In the genomic region with DNA sequence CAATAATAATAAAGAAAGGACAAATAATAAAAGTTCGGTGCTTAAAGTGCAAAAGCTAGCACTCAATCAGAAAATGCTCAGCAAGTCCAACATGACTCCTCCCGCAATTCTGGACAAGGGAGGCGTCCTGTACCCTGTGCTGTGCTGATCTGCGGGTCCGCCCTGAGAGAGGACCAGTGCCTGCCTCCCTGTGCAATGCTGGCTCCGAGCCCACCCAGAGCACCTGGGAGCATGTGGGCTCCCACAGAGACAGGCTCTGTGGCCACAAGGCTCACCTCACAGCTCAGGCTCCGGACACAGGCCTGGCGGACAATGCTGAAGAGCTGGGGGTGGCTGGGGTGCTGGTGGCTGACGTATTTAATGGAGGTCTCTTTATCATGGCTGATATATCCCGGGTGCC, we compare ENCODE assay signal across 1 cellular context.
TF ChIP-seq lines count a peak whose summit lies in the region.

No MANE protein-coding gene starts in this region.

TF ChIP-seq in IMR-90, 13 proteins besides CTCF, POLR2A, EP300 and RAD21:
- TF ChIP-seq SMC3 (IDR thresholded peaks at IDR 0.05; ENCODE audit: low read depth, low read length) (no peak), RCOR1 (IDR thresholded peaks at IDR 0.05; ENCODE audit: insufficient replicate concordance, low read length) (no peak), CEBPB (IDR thresholded peaks at IDR 0.05; ENCODE audit: low read depth, low read length) (no peak), MXI1 (IDR thresholded peaks at IDR 0.05; ENCODE audit: borderline replicate concordance, low read depth, low read length) (no peak), MAZ (IDR thresholded peaks at IDR 0.05; ENCODE audit: borderline replicate concordance, low read depth, low read length) (no peak), RFX5 (IDR thresholded peaks at IDR 0.05; ENCODE audit: low read depth, low read length) (no peak), NFE2L2 (IDR thresholded peaks at IDR 0.05; ENCODE audit: low read depth, low read length) (no peak), CHD1 (IDR thresholded peaks at IDR 0.05; ENCODE audit: low read depth, low read length) (no peak), BHLHE40 (IDR thresholded peaks at IDR 0.05; ENCODE audit: low read depth, low read length) (no peak)
TF ChIP-seq in IMR-90: peak in this region for 0.
